Comparison of ENCODE assay signal across 23 cellular contexts in genomic region chr3:132537297-132537696, GRCh38. TPM values are rescaled to one million over a fixed set of nuclear protein-coding genes. Genes with fewer than 3 reads are reported as not detected.
A peak's percentile ranks its signal among the peaks of the same experiment; 100 is the strongest.
DNase-seq lines count a peak whose midpoint lies in the region; ATAC-seq and TF ChIP-seq lines count a peak whose summit lies in the region.
"Had no signal": no experiment of that assay in that cellular context is flagged by ENCODE, and none has a peak within 500 bp of the region (broad histone marks: within the 10 kb centered on the region; RNA-seq: fewer than 3 reads in every experiment).

No MANE protein-coding gene starts in this region.

- H3K27ac Mint-ChIP-seq in activated T-helper 2 cell treated with anti-CD3 and anti-CD28 coated beads, Interferon-gamma antibody, Interleukin-2, Interleukin-4, amounts not matched to agents 10 μg/mL and 5 μg/mL and 100 μg/mL, durations not matched to agents 14 hours and 24 hours and 36 hours, result peak overlapping the region; percentile 72
- H3K27ac Mint-ChIP-seq in CD4-positive, alpha-beta memory T cell, result no peak overlapping the region
- H3K27ac Mint-ChIP-seq: activated CD4-positive, alpha-beta T cell treated with anti-CD3 and anti-CD28 coated beads, Interleukin-2, amount 10 ng/mL, durations not matched to agents 7 days and 5 days; activated naive CD4-positive, alpha-beta T cell treated with anti-CD3 and anti-CD28 coated beads for 36 hours; immature natural killer cell; neural progenitor cell had no signal

- H4K8ac ChIP-seq in IMR-90 (ENCODE audit: low read depth in 2 of 2, low read length in 2 of 2), result peak overlapping the region in 1 of 2 experiments; percentile 25; a peak in 1 of 4 replicates

- peak overlapping the region; percentile 65; the same call in 1 of the 2 replicates for H2BK120ac ChIP-seq in IMR-90 (ENCODE audit: low read depth, low read length)

- no peak overlapping the region for H3K4me3 Mint-ChIP-seq in activated T-helper 2 cell treated with anti-CD3 and anti-CD28 coated beads, Interferon-gamma antibody, Interleukin-2, Interleukin-4, amounts not matched to agents 10 μg/mL and 5 μg/mL and 100 μg/mL, durations not matched to agents 14 hours and 24 hours and 36 hours (ENCODE audit: low read depth)
- H3K4me3 Mint-ChIP-seq in CD4-positive, alpha-beta memory T cell, result no peak overlapping the region
- H3K4me3 Mint-ChIP-seq: activated CD4-positive, alpha-beta T cell treated with anti-CD3 and anti-CD28 coated beads, Interleukin-2, amount 10 ng/mL, durations not matched to agents 7 days and 5 days; activated naive CD4-positive, alpha-beta T cell treated with anti-CD3 and anti-CD28 coated beads for 36 hours; immature natural killer cell; neural progenitor cell had no signal

- peak overlapping the region; percentile 90; the same call in 1 of the 3 replicates for H2BK15ac ChIP-seq in IMR-90 (ENCODE audit: low read depth, low read length)

- no peak overlapping the region for H3K23ac ChIP-seq in IMR-90 (ENCODE audit: low read depth, low read length)

- no peaks in the 10 kb centered on the region for H4K20me1 ChIP-seq in IMR-90 (ENCODE audit: insufficient read depth, low read length)

- H3K27me3 ChIP-seq in IMR-90 (ENCODE audit: control insufficient read depth, insufficient read depth, low read length), result no peaks in the 10 kb centered on the region
- no peaks in the 10 kb centered on the region for H3K27me3 ChIP-seq in foreskin keratinocyte
- H3K27me3 ChIP-seq in CD4-positive, alpha-beta memory T cell (ENCODE audit: insufficient read depth, low read length), result no peaks in the 10 kb centered on the region
- H3K27me3 ChIP-seq: ascending aorta, neural progenitor cell, stomach, upper lobe of left lung had no signal

- H2AK5ac ChIP-seq in IMR-90 (ENCODE audit: low read depth, low read length), result peak overlapping the region; percentile 67

- no CpG with 5 or more reads among the region's 1 CpG for WGBS in IMR-90 (ENCODE audit: extremely low coverage in 2 of 2, insufficient read length in 1 of 2), 2 experiments

- H3K9ac ChIP-seq in IMR-90 (ENCODE audit: low read depth, low read length), result no peak overlapping the region
- H3K9ac ChIP-seq: neural progenitor cell had no signal

- peaks cover 30% of the 10 kb centered on the region for H3K4me1 ChIP-seq in IMR-90 (ENCODE audit: control insufficient read depth, insufficient read depth, low read length)
- H3K4me1 ChIP-seq in foreskin keratinocyte, result no peaks in the 10 kb centered on the region
- H3K4me1 ChIP-seq in CD4-positive, alpha-beta memory T cell (ENCODE audit: insufficient read depth, low read length), result no peaks in the 10 kb centered on the region
- H3K4me1 ChIP-seq: neural progenitor cell, psoas muscle had no signal

- H2AFZ ChIP-seq in IMR-90 (replicated peaks; ENCODE audit: low read length, poor library complexity), result no peak overlapping the region
- H2AFZ ChIP-seq: neural progenitor cell had no signal

- no peaks in the 10 kb centered on the region for H3K27me3 Mint-ChIP-seq in activated T-helper 2 cell treated with anti-CD3 and anti-CD28 coated beads, Interferon-gamma antibody, Interleukin-2, Interleukin-4, amounts not matched to agents 10 μg/mL and 5 μg/mL and 100 μg/mL, durations not matched to agents 14 hours and 24 hours and 36 hours (ENCODE audit: low read depth)
- no peaks in the 10 kb centered on the region for H3K27me3 Mint-ChIP-seq in CD4-positive, alpha-beta memory T cell
- H3K27me3 Mint-ChIP-seq: activated CD4-positive, alpha-beta T cell treated with anti-CD3 and anti-CD28 coated beads, Interleukin-2, amount 10 ng/mL, durations not matched to agents 7 days and 5 days had no signal

- peak overlapping the region; percentile 84; the same call in 1 of the 2 replicates for H3K14ac ChIP-seq in IMR-90 (replicated peaks; ENCODE audit: low read depth, low read length)

- in situ Hi-C loops in IMR-90 (cut with MboI; ENCODE audit: low sequenced_read_pairs), result no loop called here

- H3K79me1 ChIP-seq in IMR-90 (ENCODE audit: low read depth in 1 of 2, low read length in 2 of 2), result peaks cover 27 to 46% of the 10 kb centered on the region in 2 experiments

- H3K9me3 ChIP-seq in IMR-90 (ENCODE audit: control insufficient read depth, insufficient read depth, low read length), result no peaks in the 10 kb centered on the region
- no peaks in the 10 kb centered on the region for H3K9me3 ChIP-seq in CD4-positive, alpha-beta memory T cell (ENCODE audit: control insufficient read depth in 1 of 2, low read length in 2 of 2)
- H3K9me3 ChIP-seq: ascending aorta, left ventricle myocardium inferior, psoas muscle, stomach, upper lobe of left lung had no signal

- H4K5ac ChIP-seq in IMR-90 (ENCODE audit: low read depth, low read length), result peak overlapping the region; percentile 47; the same call in 1 of the 2 replicates

- H3K4me2 ChIP-seq in IMR-90 (ENCODE audit: low read depth, low read length), result no peak overlapping the region
- H3K4me2 ChIP-seq: neural progenitor cell had no signal

- no peak overlapping the region for H3K27ac ChIP-seq in C4-2B
- no peak overlapping the region for H3K27ac ChIP-seq in IMR-90 (ENCODE audit: insufficient read depth, low read length)
- H3K27ac ChIP-seq in foreskin keratinocyte, result no peak overlapping the region
- H3K27ac ChIP-seq in CD4-positive, alpha-beta memory T cell (ENCODE audit: low read depth, low read length), result no peak overlapping the region
- H3K27ac ChIP-seq: left ventricle myocardium inferior, neural progenitor cell, psoas muscle, stomach, upper lobe of left lung had no signal

- H3K36me3 Mint-ChIP-seq in activated T-helper 2 cell treated with anti-CD3 and anti-CD28 coated beads, Interferon-gamma antibody, Interleukin-2, Interleukin-4, amounts not matched to agents 10 μg/mL and 5 μg/mL and 100 μg/mL, durations not matched to agents 14 hours and 24 hours and 36 hours (ENCODE audit: low read depth), result peaks cover 57% of the 10 kb centered on the region
- H3K36me3 Mint-ChIP-seq in CD4-positive, alpha-beta memory T cell, result peaks cover 42 to 72% of the 10 kb centered on the region in 2 donors

- no peak for DNase-seq in IMR-90
- no peak for DNase-seq in activated T-helper 2 cell treated with anti-CD3 and anti-CD28 coated beads, Interferon-gamma antibody, Interleukin-2, Interleukin-4, amounts not matched to agents 10 μg/mL and 5 μg/mL and 100 μg/mL, durations not matched to agents 14 hours and 24 hours and 36 hours (ENCODE audit: low spot score)
- no peak for DNase-seq in foreskin keratinocyte
- DNase-seq in CD4-positive, alpha-beta memory T cell, result no peak
- DNase-seq in CD1c-positive myeloid dendritic cell (ENCODE audit: extremely low spot score), result no peak
- DNase-seq in AG08396 (ENCODE audit: low spot score), result no peak
- DNase-seq in DMS53 (lab: John Stamatoyannopoulos, UW), result no peak
- DNase-seq: activated CD4-positive, alpha-beta T cell treated with anti-CD3 and anti-CD28 coated beads, Interleukin-2, amount 10 ng/mL, durations not matched to agents 7 days and 5 days; activated naive CD4-positive, alpha-beta T cell treated with anti-CD3 and anti-CD28 coated beads for 36 hours; AML-193; COR-L47; EL; HCEC 1CT; immature natural killer cell; left ventricle myocardium inferior; NCI-H1417 treated with DMSO at 0.1 percent for 48 hours; NCI-H524 treated with DMSO at 0.1 percent for 48 hours; psoas muscle; stomach; upper lobe of left lung had no signal

- no peak for TF ChIP-seq POLR2A in IMR-90 (IDR thresholded peaks at IDR 0.05; ENCODE audit: low read depth, low read length)

- H3K18ac ChIP-seq in IMR-90 (ENCODE audit: low read depth, low read length), result peak overlapping the region; percentile 12; the same call in 1 of the 2 replicates

- no peak for ATAC-seq in IMR-90 (ENCODE audit: low read depth)
- no peak for ATAC-seq in foreskin keratinocyte
- ATAC-seq: psoas muscle had no signal

- BruUV-seq in IMR-90 (replicated peaks; lab: Mats Ljungman, UMichigan), result no TSS peak

- H3K4ac ChIP-seq in IMR-90 (ENCODE audit: low read depth, low read length), result peak overlapping the region; percentile 95; the same call in 1 of the 2 replicates

- H2BK20ac ChIP-seq in IMR-90 (ENCODE audit: low read depth, low read length), result 0 out of 2 replicates have a peak overlapping the region, but pooled peaks have one; percentile 5

- H3K56ac ChIP-seq in IMR-90 (ENCODE audit: extremely low read depth, insufficient read depth, low read length), result no peak overlapping the region

- TF ChIP-seq CTCF in C4-2B (conservative IDR thresholded peaks at IDR 0.05), result peak; percentile 38
- 0 out of 2 replicates have a peak, but pooled peaks have one; percentile 19 for TF ChIP-seq CTCF in IMR-90 (conservative IDR thresholded peaks at IDR 0.05; ENCODE audit: low read depth, low read length)
- peak; percentile 29 for TF ChIP-seq CTCF in foreskin keratinocyte (conservative IDR thresholded peaks at IDR 0.05)

- CTCF ChIA-PET in IMR-90 (lab: Yijun Ruan, JAX), result interaction anchor here (0.6 to 3.9 kb wide), 5 partner anchors 9 to 105 kb away, joined by 3 to 27 read pairs (median 3); no protein-coding TSS in a partner anchor
- CTCF ChIA-PET in CD4-positive, alpha-beta memory T cell (lab: Charles Lee; ENCODE audit: partially characterized antibody), result interaction anchor here (0.8 to 8.5 kb wide), 8 partner anchors 9 to 104 kb away, joined by 3 to 90 read pairs (median 11); no protein-coding TSS in a partner anchor

- TF ChIP-seq RAD21 in IMR-90 (IDR thresholded peaks at IDR 0.05; ENCODE audit: low read length), result no peak

- H3K36me3 ChIP-seq in IMR-90 (ENCODE audit: control insufficient read depth, insufficient read depth, low read length), result peaks cover 21% of the 10 kb centered on the region
- H3K36me3 ChIP-seq in CD4-positive, alpha-beta memory T cell (ENCODE audit: insufficient read depth, low read length), result peaks cover 12% of the 10 kb centered on the region
- H3K36me3 ChIP-seq: neural progenitor cell had no signal

- dilution Hi-C loops in IMR-90 (cut with HindIII; ENCODE audit: low sequenced_read_pairs, unreplicated experiment), result loop anchor here (25.0 kb wide), 1 partner anchor 100 kb away; no protein-coding TSS in a partner anchor

- H3K4me3 ChIP-seq in IMR-90 (ENCODE audit: insufficient read depth, low read depth, low read length), result no peak overlapping the region
- H3K4me3 ChIP-seq in CD4-positive, alpha-beta memory T cell (ENCODE audit: low read length in 2 of 2), result no peak overlapping the region
- H3K4me3 ChIP-seq: ascending aorta, left ventricle myocardium inferior, neural progenitor cell, psoas muscle, stomach, upper lobe of left lung had no signal

- H4K91ac ChIP-seq in IMR-90 (ENCODE audit: insufficient read depth, low read depth, low read length), result peak overlapping the region; percentile 79

- H3K4me1 Mint-ChIP-seq in activated T-helper 2 cell treated with anti-CD3 and anti-CD28 coated beads, Interferon-gamma antibody, Interleukin-2, Interleukin-4, amounts not matched to agents 10 μg/mL and 5 μg/mL and 100 μg/mL, durations not matched to agents 14 hours and 24 hours and 36 hours (ENCODE audit: low read depth), result peaks cover 31% of the 10 kb centered on the region
- no peaks in the 10 kb centered on the region for H3K4me1 Mint-ChIP-seq in CD4-positive, alpha-beta memory T cell
- H3K4me1 Mint-ChIP-seq: immature natural killer cell, neural progenitor cell had no signal

- intact Hi-C loops in IMR-90 (cut with micrococcal nuclease), result loop anchor here (5.0 kb wide), 1 partner anchor 120 kb away; the partner anchor contains the start of gene ACAD11
- intact Hi-C loops in activated T-helper 2 cell treated with anti-CD3 and anti-CD28 coated beads, Interferon-gamma antibody, Interleukin-2, Interleukin-4, amounts not matched to agents 10 μg/mL and 5 μg/mL and 100 μg/mL, durations not matched to agents 14 hours and 24 hours and 36 hours (cut with micrococcal nuclease), result loop anchor here (2.0 to 10.0 kb wide), 2 partner anchors 14 to 182 kb away; no protein-coding TSS in a partner anchor
- intact Hi-C loops in CD4-positive, alpha-beta memory T cell (cut with micrococcal nuclease), result no loop called here

- no peaks in the 10 kb centered on the region for H3K9me3 Mint-ChIP-seq in activated T-helper 2 cell treated with anti-CD3 and anti-CD28 coated beads, Interferon-gamma antibody, Interleukin-2, Interleukin-4, amounts not matched to agents 10 μg/mL and 5 μg/mL and 100 μg/mL, durations not matched to agents 14 hours and 24 hours and 36 hours
- peaks cover 0 to 4% (median 0%) of the 10 kb centered on the region in 8 donors for H3K9me3 Mint-ChIP-seq in CD4-positive, alpha-beta memory T cell
- H3K9me3 Mint-ChIP-seq: activated CD4-positive, alpha-beta T cell treated with anti-CD3 and anti-CD28 coated beads, Interleukin-2, amount 10 ng/mL, durations not matched to agents 7 days and 5 days; activated naive CD4-positive, alpha-beta T cell treated with anti-CD3 and anti-CD28 coated beads for 36 hours; immature natural killer cell; neural progenitor cell had no signal

- peak overlapping the region; percentile 79 for H2BK5ac ChIP-seq in IMR-90 (ENCODE audit: low read depth, low read length, poor library complexity, severe bottlenecking)

- no peak overlapping the region for H2AK9ac ChIP-seq in IMR-90 (replicated peaks; ENCODE audit: low read depth, low read length, poor library complexity)

- peaks cover 28% of the 10 kb centered on the region for H3K9me1 ChIP-seq in IMR-90 (ENCODE audit: insufficient read depth, low read length)

- POLR2A ChIA-PET in IMR-90 (lab: Charles Lee; ENCODE audit: unreplicated experiment), result no interaction called here
- POLR2A ChIA-PET in CD4-positive, alpha-beta memory T cell (lab: Charles Lee; ENCODE audit: partially characterized antibody), result no interaction called here

RNA-seq across cellular contexts. Expression of gene ACKR4, which starts 59.8 kb away (rescaled TPM):
- total RNA-seq in IMR-90 (2012; rRNA removed) (0.18 TPM in 1 of 2 replicates, not detected in the other), foreskin keratinocyte (0.21 and 0.31 TPM in 2 replicates)
- polyA plus RNA-seq in IMR-90 (2012; rRNA removed) (not detected in 2 replicates), foreskin keratinocyte (0.22 and 0.25 TPM in 2 replicates)
- polyA plus RNA-seq in IMR-90 (2012; cell fraction: cytosol; rRNA removed), result not detected in 2 replicates
- 0.15 TPM in 1 of 2 replicates, not detected in the other for polyA plus RNA-seq in IMR-90 (2012; cell fraction: nucleus; rRNA removed; ENCODE audit: low replicate concordance)
- total RNA-seq in activated T-helper 2 cell treated with anti-CD3 and anti-CD28 coated beads, Interferon-gamma antibody, Interleukin-2, Interleukin-4, amounts not matched to agents 10 μg/mL and 5 μg/mL and 100 μg/mL, durations not matched to agents 14 hours and 24 hours and 36 hours, result not detected in 2 replicates
- under 1 TPM in 1 of 2 experiments, not detected in 1; 0.17 TPM for total RNA-seq in CD4-positive, alpha-beta memory T cell
- under 1 TPM in 1 of 2 donors, not detected in 1; 0.22 TPM for polyA plus RNA-seq in CD4-positive, alpha-beta memory T cell
- total RNA-seq: activated naive CD4-positive, alpha-beta T cell treated with anti-CD3 and anti-CD28 coated beads for 36 hours had no signal
